27 cellular contexts compared by ENCODE assay signal in the genomic region with DNA sequence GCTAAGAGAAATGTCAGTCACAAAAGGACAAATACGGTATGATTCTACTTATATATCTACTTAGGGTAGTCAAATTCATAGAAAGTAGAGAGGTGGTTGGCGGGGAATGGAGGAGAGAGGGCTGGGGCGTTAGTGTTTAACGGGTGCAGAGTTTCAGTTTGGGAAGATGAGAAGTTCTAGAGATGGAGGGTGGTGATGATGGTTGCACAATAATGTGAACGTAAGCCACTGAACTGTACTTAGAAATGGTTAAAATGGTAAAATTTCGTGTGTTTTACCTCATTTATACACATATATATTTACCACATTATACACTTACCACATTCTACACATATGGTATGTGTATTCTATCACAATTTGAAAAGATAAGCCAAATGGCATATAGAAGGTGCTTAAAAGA.
"Had no signal": no experiment of that assay in that cellular context is flagged by ENCODE, and none has a peak within 500 bp of the region (broad histone marks: within the 10 kb centered on the region; RNA-seq: fewer than 3 reads in every experiment).

No MANE protein-coding gene starts in this region.

- H3K27ac Mint-ChIP-seq: dendritic cell treated with granulocyte-macrophage colony-stimulating factor and Interleukin-4, amounts not matched to agents 40 ng/mL and 50 ng/mL, for 4 days; effector memory CD8-positive, alpha-beta T cell; endodermal cell; mesothelial cell of epicardium had no signal

- DNase-seq: colonic mucosa; cortex of kidney; effector CD8-positive, alpha-beta T cell; effector memory CD8-positive, alpha-beta T cell; endodermal cell; erythroblast; esophagus squamous epithelium; foreskin melanocyte; gastrocnemius medialis; glutamatergic neuron; head of caudate nucleus; heart right ventricle; hippocampal formation; left cardiac atrium; left lung; left ventricle myocardium superior; lower lobe of right lung; mesenchymal stem cell; mucosa of descending colon; naive B cell had no signal

- H3K27me3 Mint-ChIP-seq: dendritic cell treated with granulocyte-macrophage colony-stimulating factor and Interleukin-4, amounts not matched to agents 40 ng/mL and 50 ng/mL, for 4 days; naive B cell had no signal

- ATAC-seq: effector memory CD8-positive, alpha-beta T cell; esophagus mucosa; gastrocnemius medialis; heart right ventricle; left cardiac atrium; left lung; left ventricle myocardium superior; lower lobe of right lung; mucosa of descending colon had no signal

- H3K27ac ChIP-seq: colonic mucosa, epithelial cell of prostate, esophagus squamous epithelium, gastrocnemius medialis, heart right ventricle, left lung, lower lobe of right lung had no signal

- H3K4me3 Mint-ChIP-seq: dendritic cell treated with granulocyte-macrophage colony-stimulating factor and Interleukin-4, amounts not matched to agents 40 ng/mL and 50 ng/mL, for 4 days; effector memory CD8-positive, alpha-beta T cell; endodermal cell; mesothelial cell of epicardium; naive B cell had no signal

- H3K4me3 ChIP-seq: colonic mucosa, esophagus squamous epithelium, gastrocnemius medialis, heart right ventricle, left lung, lower lobe of right lung, mucosa of descending colon had no signal

- H3K36me3 Mint-ChIP-seq: naive B cell had no signal

- FAIRE-seq: endometrium, islet of Langerhans, keratinocyte had no signal

- H3K9me3 ChIP-seq: colonic mucosa, esophagus squamous epithelium, gastrocnemius medialis, heart right ventricle, left lung, lower lobe of right lung, mucosa of descending colon had no signal

- H3K9me3 Mint-ChIP-seq: dendritic cell treated with granulocyte-macrophage colony-stimulating factor and Interleukin-4, amounts not matched to agents 40 ng/mL and 50 ng/mL, for 4 days; effector memory CD8-positive, alpha-beta T cell; endodermal cell; mesothelial cell of epicardium; naive B cell had no signal

- H3K36me3 ChIP-seq: colonic mucosa, gastrocnemius medialis had no signal

- H3K4me1 ChIP-seq: colonic mucosa, esophagus squamous epithelium, gastrocnemius medialis, heart right ventricle, left lung, lower lobe of right lung had no signal

- H3K27me3 ChIP-seq: colonic mucosa, esophagus squamous epithelium, gastrocnemius medialis, heart right ventricle, left lung had no signal
